Comparison of ENCODE assay signal across 27 cellular contexts in genomic region chr3:9881440-9881839, GRCh38. TPM values are rescaled to one million over a fixed set of nuclear protein-coding genes. Genes with fewer than 3 reads are reported as not detected.
"Had no signal": no experiment of that assay in that cellular context is flagged by ENCODE, and none has a peak within 500 bp of the region (broad histone marks: within the 10 kb centered on the region; RNA-seq: fewer than 3 reads in every experiment).

No MANE protein-coding gene starts in this region.

- H2AFZ ChIP-seq: neural progenitor cell had no signal

- H3K27me3 Mint-ChIP-seq: activated CD8-positive, alpha-beta T cell treated with anti-CD3 and anti-CD28 coated beads for 36 hours; activated T-helper 17 cell treated with anti-CD3 and anti-CD28 coated beads, Interleukin-2, amount 50 U/mL, for 72 hours; dendritic cell treated with granulocyte-macrophage colony-stimulating factor and Interleukin-4, amounts not matched to agents 40 ng/mL and 50 ng/mL, for 4 days had no signal

- H3K4me1 ChIP-seq: breast epithelium, neural progenitor cell, spleen, tibial artery, upper lobe of right lung had no signal

- H3K27ac ChIP-seq: breast epithelium, neural progenitor cell, spleen, suprapubic skin, tibial artery, upper lobe of right lung had no signal

- H3K36me3 ChIP-seq: breast epithelium, neural progenitor cell, spleen, suprapubic skin, tibial artery, upper lobe of right lung had no signal

- FAIRE-seq: keratinocyte had no signal

- H3K4me1 Mint-ChIP-seq: activated B cell treated with CpG ODN at 0.5 μM for 24 hours; activated T-helper 17 cell treated with anti-CD3 and anti-CD28 coated beads, Interleukin-2, amount 50 U/mL, for 72 hours; endodermal cell; naive thymus-derived CD8-positive, alpha-beta T cell; neural progenitor cell had no signal

- H3K4me2 ChIP-seq: neural progenitor cell had no signal

- H3K27ac Mint-ChIP-seq: activated B cell treated with CpG ODN at 0.5 μM for 24 hours; activated CD8-positive, alpha-beta T cell treated with anti-CD3 and anti-CD28 coated beads for 36 hours; activated T-helper 17 cell treated with anti-CD3 and anti-CD28 coated beads, Interleukin-2, amount 50 U/mL, for 72 hours; dendritic cell treated with granulocyte-macrophage colony-stimulating factor and Interleukin-4, amounts not matched to agents 40 ng/mL and 50 ng/mL, for 4 days; endodermal cell; mesothelial cell of epicardium; naive thymus-derived CD8-positive, alpha-beta T cell; neural progenitor cell had no signal

- ATAC-seq: activated CD8-positive, alpha-beta T cell treated with anti-CD3 and anti-CD28 coated beads for 36 hours; activated T-cell treated with anti-CD3 and anti-CD28 coated beads, Interleukin-2, amount 50 U/mL, for 4 hours; activated T-helper 17 cell treated with anti-CD3 and anti-CD28 coated beads, Interleukin-2, amount 50 U/mL, for 72 hours; esophagus mucosa; left cardiac atrium; naive thymus-derived CD8-positive, alpha-beta T cell; right cardiac atrium; upper lobe of right lung had no signal

- H3K36me3 Mint-ChIP-seq: mesothelial cell of epicardium; naive thymus-derived CD8-positive, alpha-beta T cell; neural progenitor cell had no signal

- DNase-seq: activated B cell treated with CpG ODN at 0.5 μM for 24 hours; activated CD4-positive, alpha-beta T cell treated with anti-CD3 and anti-CD28 coated beads, Interleukin-2, amount 50 U/mL, for 1 hour; activated CD8-positive, alpha-beta T cell treated with anti-CD3 and anti-CD28 coated beads for 36 hours; activated gamma-delta T cell treated with Interleukin-2 at 50 U/mL for 16 hours; activated naive CD4-positive, alpha-beta T cell treated with anti-CD3 and anti-CD28 coated beads, Interleukin-2, amount 50 U/mL, for 16 hours; activated T-cell treated with anti-CD3 and anti-CD28 coated beads, Interleukin-2, amount 50 U/mL, for 4 hours; central memory CD4-positive, alpha-beta T cell; endodermal cell; foreskin fibroblast; head of caudate nucleus; hippocampal formation; left cardiac atrium; naive thymus-derived CD8-positive, alpha-beta T cell; occipital lobe; right cardiac atrium; stimulated activated naive CD4-positive, alpha-beta T cell; tibial artery; upper lobe of right lung had no signal

- H3K4me3 ChIP-seq: breast epithelium, neural progenitor cell, spleen, suprapubic skin, tibial artery, upper lobe of right lung had no signal

- H3K27me3 ChIP-seq: breast epithelium, neural progenitor cell, spleen, suprapubic skin, tibial artery, upper lobe of right lung had no signal

- H3K9me3 Mint-ChIP-seq: activated B cell treated with CpG ODN at 0.5 μM for 24 hours; activated CD8-positive, alpha-beta T cell treated with anti-CD3 and anti-CD28 coated beads for 36 hours; activated T-cell treated with anti-CD3 and anti-CD28 coated beads, Interleukin-2, amount 50 U/mL, for 4 hours; activated T-helper 17 cell treated with anti-CD3 and anti-CD28 coated beads, Interleukin-2, amount 50 U/mL, for 72 hours; dendritic cell treated with granulocyte-macrophage colony-stimulating factor and Interleukin-4, amounts not matched to agents 40 ng/mL and 50 ng/mL, for 4 days; endodermal cell; mesothelial cell of epicardium; naive thymus-derived CD8-positive, alpha-beta T cell had no signal

- H3K9ac ChIP-seq: neural progenitor cell had no signal

- H3K4me3 Mint-ChIP-seq: activated B cell treated with CpG ODN at 0.5 μM for 24 hours; activated CD8-positive, alpha-beta T cell treated with anti-CD3 and anti-CD28 coated beads for 36 hours; activated T-cell treated with anti-CD3 and anti-CD28 coated beads, Interleukin-2, amount 50 U/mL, for 4 hours; activated T-helper 17 cell treated with anti-CD3 and anti-CD28 coated beads, Interleukin-2, amount 50 U/mL, for 72 hours; dendritic cell treated with granulocyte-macrophage colony-stimulating factor and Interleukin-4, amounts not matched to agents 40 ng/mL and 50 ng/mL, for 4 days; endodermal cell; mesothelial cell of epicardium; naive thymus-derived CD8-positive, alpha-beta T cell; neural progenitor cell had no signal

- H3K9me3 ChIP-seq: breast epithelium, spleen, suprapubic skin, tibial artery, upper lobe of right lung had no signal

RNA-seq across cellular contexts. Expression of gene CIDEC, which starts 1.4 kb away (rescaled TPM):
- total RNA-seq: activated B cell treated with CpG ODN at 0.5 μM for 24 hours; activated CD8-positive, alpha-beta T cell treated with anti-CD3 and anti-CD28 coated beads for 36 hours; activated T-cell treated with anti-CD3 and anti-CD28 coated beads, Interleukin-2, amount 50 U/mL, for 4 hours; endodermal cell; esophagus mucosa; mesothelial cell of epicardium; occipital lobe; spleen; upper lobe of right lung had no signal
- polyA plus RNA-seq: keratinocyte had no signal

RNA-seq across cellular contexts. Expression of gene IL17RE, which starts 21.2 kb away (rescaled TPM):
- total RNA-seq: occipital lobe had no signal
